In the genomic region with DNA sequence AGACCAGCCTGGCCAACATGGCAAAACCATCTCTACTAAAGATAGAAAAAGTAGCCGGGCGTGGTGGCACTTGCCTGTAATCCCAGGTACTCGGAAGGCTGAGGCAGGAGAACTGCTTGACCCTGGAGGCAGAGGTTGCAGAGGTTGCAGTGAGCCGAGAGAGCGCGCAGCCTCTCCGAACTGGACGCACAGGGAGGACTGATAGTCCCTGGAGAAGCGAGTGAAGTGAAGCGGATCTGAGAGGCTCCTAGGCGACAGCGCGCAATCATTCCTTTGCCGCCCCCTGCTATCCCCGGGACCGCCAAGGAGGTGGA, we compare ENCODE assay signal across 1 cellular context.
TF ChIP-seq lines count a peak whose summit lies in the region.

No MANE protein-coding gene starts in this region.

TF ChIP-seq in K562, 482 proteins besides CTCF, POLR2A, EP300 and RAD21:
- TF ChIP-seq BRD9 (IDR thresholded peaks at IDR 0.05; ENCODE audit: low read depth, partially characterized antibody) (no peak), NRF1 (conservative IDR thresholded peaks at IDR 0.05 in 1 of 2, IDR thresholded peaks at IDR 0.05 in 1 of 2) (peak in 1 of 2 experiments; percentile 49; a peak in 1 of 4 replicates), SIN3A (IDR thresholded peaks at IDR 0.05; ENCODE audit: borderline replicate concordance in 2 of 2, control insufficient read depth in 1 of 2, low read depth in 2 of 2, low read length in 2 of 2) (peak in 1 of 2 experiments; percentile 67; a peak in 1 of 4 replicates), TAF7 (tag; IDR thresholded peaks at IDR 0.05) (peak; percentile 75; the same call in 1 of the 2 replicates), CREM (IDR thresholded peaks at IDR 0.05; ENCODE audit: low read depth) (no peak), SMARCA4 (IDR thresholded peaks at IDR 0.05) (0 out of 2 replicates have a peak, but pooled peaks have one; percentile 10), KAT7 (CRISPR knock-in tag; IDR thresholded peaks at IDR 0.05; ENCODE audit: borderline replicate concordance) (0 out of 2 replicates have a peak, but pooled peaks have one; percentile 24), PHF8 (IDR thresholded peaks at IDR 0.05; ENCODE audit: borderline replicate concordance, low read length) (peak; percentile 89; the same call in 1 of the 2 replicates), ZNF134 (CRISPR knock-in tag; conservative IDR thresholded peaks at IDR 0.05) (peak; percentile 63; the same call in 1 of the 2 replicates), RHOXF2B (CRISPR knock-in tag; conservative IDR thresholded peaks at IDR 0.05) (no peak), ZNF197 (CRISPR knock-in tag; IDR thresholded peaks at IDR 0.05; ENCODE audit: low read depth) (0 out of 2 replicates have a peak, but pooled peaks have one; percentile 25), MTA3 (IDR thresholded peaks at IDR 0.05; ENCODE audit: borderline replicate concordance) (0 out of 2 replicates have a peak, but pooled peaks have one; percentile 6)
- TF ChIP-seq, protein P1, sequence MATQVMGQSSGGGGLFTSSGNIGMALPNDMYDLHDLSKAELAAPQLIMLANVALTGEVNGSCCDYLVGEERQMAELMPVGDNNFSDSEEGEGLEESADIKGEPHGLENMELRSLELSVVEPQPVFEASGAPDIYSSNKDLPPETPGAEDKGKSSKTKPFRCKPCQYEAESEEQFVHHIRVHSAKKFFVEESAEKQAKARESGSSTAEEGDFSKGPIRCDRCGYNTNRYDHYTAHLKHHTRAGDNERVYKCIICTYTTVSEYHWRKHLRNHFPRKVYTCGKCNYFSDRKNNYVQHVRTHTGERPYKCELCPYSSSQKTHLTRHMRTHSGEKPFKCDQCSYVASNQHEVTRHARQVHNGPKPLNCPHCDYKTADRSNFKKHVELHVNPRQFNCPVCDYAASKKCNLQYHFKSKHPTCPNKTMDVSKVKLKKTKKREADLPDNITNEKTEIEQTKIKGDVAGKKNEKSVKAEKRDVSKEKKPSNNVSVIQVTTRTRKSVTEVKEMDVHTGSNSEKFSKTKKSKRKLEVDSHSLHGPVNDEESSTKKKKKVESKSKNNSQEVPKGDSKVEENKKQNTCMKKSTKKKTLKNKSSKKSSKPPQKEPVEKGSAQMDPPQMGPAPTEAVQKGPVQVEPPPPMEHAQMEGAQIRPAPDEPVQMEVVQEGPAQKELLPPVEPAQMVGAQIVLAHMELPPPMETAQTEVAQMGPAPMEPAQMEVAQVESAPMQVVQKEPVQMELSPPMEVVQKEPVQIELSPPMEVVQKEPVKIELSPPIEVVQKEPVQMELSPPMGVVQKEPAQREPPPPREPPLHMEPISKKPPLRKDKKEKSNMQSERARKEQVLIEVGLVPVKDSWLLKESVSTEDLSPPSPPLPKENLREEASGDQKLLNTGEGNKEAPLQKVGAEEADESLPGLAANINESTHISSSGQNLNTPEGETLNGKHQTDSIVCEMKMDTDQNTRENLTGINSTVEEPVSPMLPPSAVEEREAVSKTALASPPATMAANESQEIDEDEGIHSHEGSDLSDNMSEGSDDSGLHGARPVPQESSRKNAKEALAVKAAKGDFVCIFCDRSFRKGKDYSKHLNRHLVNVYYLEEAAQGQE (CRISPR knock-in tag; IDR thresholded peaks at IDR 0.05; ENCODE audit: low read depth) = no peak
- TF ChIP-seq, protein P2, sequence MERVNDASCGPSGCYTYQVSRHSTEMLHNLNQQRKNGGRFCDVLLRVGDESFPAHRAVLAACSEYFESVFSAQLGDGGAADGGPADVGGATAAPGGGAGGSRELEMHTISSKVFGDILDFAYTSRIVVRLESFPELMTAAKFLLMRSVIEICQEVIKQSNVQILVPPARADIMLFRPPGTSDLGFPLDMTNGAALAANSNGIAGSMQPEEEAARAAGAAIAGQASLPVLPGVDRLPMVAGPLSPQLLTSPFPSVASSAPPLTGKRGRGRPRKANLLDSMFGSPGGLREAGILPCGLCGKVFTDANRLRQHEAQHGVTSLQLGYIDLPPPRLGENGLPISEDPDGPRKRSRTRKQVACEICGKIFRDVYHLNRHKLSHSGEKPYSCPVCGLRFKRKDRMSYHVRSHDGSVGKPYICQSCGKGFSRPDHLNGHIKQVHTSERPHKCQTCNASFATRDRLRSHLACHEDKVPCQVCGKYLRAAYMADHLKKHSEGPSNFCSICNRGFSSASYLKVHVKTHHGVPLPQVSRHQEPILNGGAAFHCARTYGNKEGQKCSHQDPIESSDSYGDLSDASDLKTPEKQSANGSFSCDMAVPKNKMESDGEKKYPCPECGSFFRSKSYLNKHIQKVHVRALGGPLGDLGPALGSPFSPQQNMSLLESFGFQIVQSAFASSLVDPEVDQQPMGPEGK (CRISPR knock-in tag; IDR thresholded peaks at IDR 0.05; ENCODE audit: borderline replicate concordance) = 0 out of 2 replicates have a peak, but pooled peaks have one; percentile 2
